ENCODE assay signal across 34 cellular contexts in genomic region chr2:32504877-32505478, GRCh38.
"Had no signal": no experiment of that assay in that cellular context is flagged by ENCODE, and none has a peak within 500 bp of the region (broad histone marks: within the 10 kb centered on the region; RNA-seq: fewer than 3 reads in every experiment).

No MANE protein-coding gene starts in this region.

- H3K27me3 ChIP-seq: colonic mucosa, heart right ventricle, neutrophil, pancreas, suprapubic skin, transverse colon, upper lobe of right lung, uterus had no signal

- H3K4me3 Mint-ChIP-seq: dendritic cell treated with granulocyte-macrophage colony-stimulating factor and Interleukin-4, amounts not matched to agents 40 ng/mL and 50 ng/mL, for 4 days; endodermal cell; memory B cell; mesothelial cell of epicardium; naive B cell; natural killer cell treated with Interleukin-12 subunit alpha and Interleukin-12 subunit beta and Interleukin-15 and Interleukin-18, amount 100 ng/mL, for 72 hours; neural crest cell; stimulated activated naive CD8-positive, alpha-beta T cell treated with anti-CD3 and anti-CD28 coated beads, Interleukin-15, amount 100 ng/mL, for 72 hours had no signal

- H3K4me3 ChIP-seq: colonic mucosa, heart right ventricle, lung, mucosa of descending colon, pancreas, smooth muscle cell, suprapubic skin, transverse colon, upper lobe of right lung, uterus had no signal

- H3K27ac ChIP-seq: colonic mucosa, epithelial cell of prostate, heart right ventricle, neutrophil, pancreas, suprapubic skin, transverse colon, upper lobe of right lung, uterus had no signal

- H3K27me3 Mint-ChIP-seq: dendritic cell treated with granulocyte-macrophage colony-stimulating factor and Interleukin-4, amounts not matched to agents 40 ng/mL and 50 ng/mL, for 4 days; memory B cell; naive B cell; natural killer cell treated with Interleukin-12 subunit alpha and Interleukin-12 subunit beta and Interleukin-15 and Interleukin-18, amount 100 ng/mL, for 72 hours; progenitor cell of endocrine pancreas; stimulated activated naive CD8-positive, alpha-beta T cell treated with anti-CD3 and anti-CD28 coated beads, Interleukin-15, amount 100 ng/mL, for 72 hours had no signal

- H3K4me1 ChIP-seq: colonic mucosa, pancreas, suprapubic skin, transverse colon, upper lobe of right lung, uterus had no signal

- H3K27ac Mint-ChIP-seq: dendritic cell treated with granulocyte-macrophage colony-stimulating factor and Interleukin-4, amounts not matched to agents 40 ng/mL and 50 ng/mL, for 4 days; endodermal cell; memory B cell; mesothelial cell of epicardium; natural killer cell treated with Interleukin-12 subunit alpha and Interleukin-12 subunit beta and Interleukin-15 and Interleukin-18, amount 100 ng/mL, for 72 hours; progenitor cell of endocrine pancreas had no signal

- H3K4me1 Mint-ChIP-seq: endodermal cell, mesothelial cell of epicardium, neural crest cell had no signal

- DNase-seq: colonic mucosa; effector CD8-positive, alpha-beta T cell; endodermal cell; foreskin fibroblast; glutamatergic neuron; heart right ventricle; hippocampal formation; kidney; mucosa of descending colon; naive B cell; pancreas; stimulated activated CD4-positive, alpha-beta T cell treated with anti-CD3 and anti-CD28 coated beads, Interleukin-12 subunit alpha, Interleukin-12 subunit beta, amount 100 ng/mL, for 4 hours; stimulated activated CD4-positive, alpha-beta T cell treated with anti-CD3 and anti-CD28 coated beads, Interleukin-1b, Interleukin-23, amount 100 ng/mL, for 48 hours; stimulated activated CD4-positive, alpha-beta T cell treated with anti-CD3 and anti-CD28 coated beads, Interleukin-4, amount 100 ng/mL, for 1 hour; stimulated activated CD8-positive, alpha-beta memory T cell treated with anti-CD3 and anti-CD28 coated beads, Interleukin-4, amount 100 ng/mL, for 48 hours; stimulated activated naive CD4-positive, alpha-beta T cell; stimulated activated naive CD8-positive, alpha-beta T cell treated with anti-CD3 and anti-CD28 coated beads, Interleukin-15, amount 100 ng/mL, for 72 hours; transverse colon; upper lobe of right lung; uterus had no signal

- H3K9me3 Mint-ChIP-seq: dendritic cell treated with granulocyte-macrophage colony-stimulating factor and Interleukin-4, amounts not matched to agents 40 ng/mL and 50 ng/mL, for 4 days; endodermal cell; memory B cell; naive B cell; natural killer cell treated with Interleukin-12 subunit alpha and Interleukin-12 subunit beta and Interleukin-15 and Interleukin-18, amount 100 ng/mL, for 72 hours; neural crest cell; stimulated activated naive CD8-positive, alpha-beta T cell treated with anti-CD3 and anti-CD28 coated beads, Interleukin-15, amount 100 ng/mL, for 72 hours had no signal

- H3K4me2 ChIP-seq: smooth muscle cell had no signal

- H3K9me3 ChIP-seq: colonic mucosa, heart right ventricle, mucosa of descending colon, neutrophil, pancreas, suprapubic skin, transverse colon, upper lobe of right lung, uterus had no signal

- ATAC-seq: esophagus mucosa; heart right ventricle; left lobe of liver; mucosa of descending colon; natural killer cell treated with Interleukin-12 subunit alpha and Interleukin-12 subunit beta and Interleukin-15 and Interleukin-18, amount 100 ng/mL, for 72 hours; pancreas; sciatic nerve; stimulated activated naive CD8-positive, alpha-beta T cell treated with anti-CD3 and anti-CD28 coated beads, Interleukin-15, amount 100 ng/mL, for 72 hours; upper lobe of right lung had no signal

- H3K36me3 ChIP-seq: colonic mucosa, uterus had no signal

- FAIRE-seq: kidney, pancreas had no signal
